In genomic region chr3:107999215-107999775, GRCh38 we compare ENCODE assay signal across 13 cellular contexts.
DNase-seq lines count a peak whose midpoint lies in the region; ATAC-seq, FAIRE-seq and TF ChIP-seq lines count a peak whose summit lies in the region.
"Had no signal": no experiment of that assay in that cellular context is flagged by ENCODE, and none has a peak within 500 bp of the region (broad histone marks: within the 10 kb centered on the region; RNA-seq: fewer than 3 reads in every experiment).

No MANE protein-coding gene starts in this region.

- CTCF ChIA-PET in H1 (lab: Charles Lee; ENCODE audit: partially characterized antibody) = interaction anchor here (1.7 kb wide), 1 partner anchor 25 kb away, joined by 5 read pairs; no protein-coding TSS in a partner anchor

- no peak overlapping the region for H2BK120ac ChIP-seq in H1 (replicated peaks; ENCODE audit: low read depth, low read length)

- H4K91ac ChIP-seq in H1 (replicated peaks; ENCODE audit: insufficient read length, low read length) = no peak overlapping the region

- H3K4me3 ChIP-seq in H1 (ENCODE audit: extremely low read depth in 1 of 4, insufficient read depth in 2 of 4, low read depth in 3 of 4, low read length in 4 of 4) = no peak overlapping the region
- no peak overlapping the region for H3K4me3 ChIP-seq in lung

- FAIRE-seq in H1 (lab: Jason Lieb, UNC) = peak; percentile 85
- FAIRE-seq: GM18507 had no signal

- no peak for TF ChIP-seq POLR2A in H1 (IDR thresholded peaks at IDR 0.05; ENCODE audit: control extremely low read depth in 1 of 2, low read depth in 2 of 2, low read length in 2 of 2)

- 0 out of 2 replicates have a peak overlapping the region, but pooled peaks have one; percentile 30 for H2AFZ ChIP-seq in H1 (ENCODE audit: low read length)

- ATAC-seq in lung (ENCODE audit: insufficient read depth, low FRiP score) (peak; percentile 56), GM21576 (IDR thresholded peaks at IDR 0.05; ENCODE audit: unreplicated experiment) (no peak)

- H3K18ac ChIP-seq in H1 (ENCODE audit: extremely low read depth, low read length) = peak overlapping the region; percentile 21; the same call in 1 of the 2 replicates

- H3K27me3 Mint-ChIP-seq in activated CD4-positive, alpha-beta T cell treated with anti-CD3 and anti-CD28 coated beads, Interleukin-2, amount 10 ng/mL, durations not matched to agents 24 days and 14 days = peaks cover 3% of the 10 kb centered on the region

- no peaks in the 10 kb centered on the region for H3K79me1 ChIP-seq in H1 (ENCODE audit: low read depth, low read length)

- TF ChIP-seq RAD21 in H1 (IDR thresholded peaks at IDR 0.05 in 1 of 2, conservative IDR thresholded peaks at IDR 0.05 in 1 of 2; ENCODE audit: low read depth in 2 of 2, low read length in 2 of 2) = no peak; a peak in 2 of 4 replicates

- no peak overlapping the region for H3K4me3 Mint-ChIP-seq in activated CD4-positive, alpha-beta T cell treated with anti-CD3 and anti-CD28 coated beads, Interleukin-2, amount 10 ng/mL, durations not matched to agents 24 days and 14 days

- H3K23ac ChIP-seq in H1 (ENCODE audit: insufficient read length) = no peak overlapping the region

- H3K14ac ChIP-seq in H1 (ENCODE audit: insufficient read length) = no peak overlapping the region

- H3K4me1 ChIP-seq in H1 (replicated peaks in 1 of 4; ENCODE audit: control insufficient read depth in 3 of 4, insufficient read depth in 4 of 4, low read length in 3 of 4) = peaks cover 0 to 4% (median 2%) of the 10 kb centered on the region in 4 experiments; a peak in 5 of 7 replicates
- peaks cover 0 to 6% of the 10 kb centered on the region in 2 donors for H3K4me1 ChIP-seq in lung (ENCODE audit: control insufficient read depth in 2 of 2, insufficient read depth in 2 of 2, low read length in 2 of 2)

- H3K27me3 ChIP-seq in H1 (replicated peaks in 1 of 4; ENCODE audit: control insufficient read depth in 3 of 4, extremely low read depth in 1 of 4, insufficient read depth in 3 of 4, low read length in 3 of 4) = no peaks in the 10 kb centered on the region
- H3K27me3 ChIP-seq in lung (ENCODE audit: control insufficient read depth, insufficient read depth) = no peaks in the 10 kb centered on the region

- no peak overlapping the region for H3K56ac ChIP-seq in H1 (replicated peaks; ENCODE audit: insufficient read length, low read depth, low read length)

- WGBS in H1 (ENCODE audit: extremely low coverage in 1 of 2, insufficient coverage in 1 of 2, insufficient read length in 1 of 2, insufficient replicate concordance in 2 of 2, low coverage in 1 of 2, low lambda C conversion rate in 2 of 2, missing lambda C conversion rate in 1 of 2), 2 experiments = 78% methylated on average over 5 of the region's 5 CpGs; no CpG with 5 or more reads in 1 of the 2 experiments
- WGBS in lung, 2 donors = 73 to 96% methylated on average over 5 of the region's 5 CpGs

- H3K36me3 Mint-ChIP-seq in activated CD4-positive, alpha-beta T cell treated with anti-CD3 and anti-CD28 coated beads, Interleukin-2, amount 10 ng/mL, durations not matched to agents 24 days and 14 days (ENCODE audit: low read depth) = no peaks in the 10 kb centered on the region

- H4K8ac ChIP-seq in H1 (ENCODE audit: extremely low read depth, insufficient read depth, low read length) = no peak overlapping the region

- no peak overlapping the region for H2AK5ac ChIP-seq in H1 (ENCODE audit: low read depth, low read length)

- no peak overlapping the region for H3K27ac Mint-ChIP-seq in activated CD4-positive, alpha-beta T cell treated with anti-CD3 and anti-CD28 coated beads, Interleukin-2, amount 10 ng/mL, durations not matched to agents 24 days and 14 days

- DNase-seq in ELF-1 (ENCODE audit: low read depth, low spot score) (peak; percentile 79), NCI-H69 (lab: John Stamatoyannopoulos, UW) (peak; percentile 27), H1 (ENCODE audit: low read depth in 1 of 2, low spot score in 2 of 2) (peak in 1 of 2 experiments; percentile 34), lung (ENCODE audit: low spot score) (peak; percentile 69), NCI-H748 treated with DMSO at 0.1 percent for 48 hours (lab: John Stamatoyannopoulos, UW) (no peak), NCI-H2107 (lab: John Stamatoyannopoulos, UW) (no peak)
- DNase-seq in activated CD4-positive, alpha-beta T cell treated with anti-CD3 and anti-CD28 coated beads, Interleukin-2, amount 10 ng/mL, durations not matched to agents 24 days and 14 days = no peak
- DNase-seq: activated effector memory CD4-positive, alpha-beta T cell treated with Interleukin-2 at 50 U/mL for 16 hours; NCI-H1417 treated with DMSO at 0.1 percent for 48 hours; NCI-H526 treated with DMSO at 0.1 percent for 48 hours had no signal

- H3K79me2 ChIP-seq in H1 (ENCODE audit: control insufficient read depth in 1 of 2, insufficient read depth in 2 of 2, low read length in 2 of 2) = no peaks in the 10 kb centered on the region

- H3K23me2 ChIP-seq in H1 (ENCODE audit: low read depth, low read length) = no peaks in the 10 kb centered on the region

- POLR2A ChIA-PET in H1 (lab: Charles Lee; ENCODE audit: partially characterized antibody) = no interaction called here

- no peak overlapping the region for H3K9ac ChIP-seq in H1 (replicated peaks in 1 of 4; ENCODE audit: extremely low read depth in 1 of 4, low read depth in 3 of 4, low read length in 3 of 4)

- H3K4ac ChIP-seq in H1 (replicated peaks; ENCODE audit: insufficient read length, low read depth, low read length) = no peak overlapping the region

- H2BK5ac ChIP-seq in H1 (ENCODE audit: low read depth, low read length) = peak overlapping the region; percentile 25; the same call in 1 of the 2 replicates

- H2BK20ac ChIP-seq in H1 (ENCODE audit: low read length) = 0 out of 2 replicates have a peak overlapping the region, but pooled peaks have one; percentile 7

- intact Hi-C loops in activated CD4-positive, alpha-beta T cell treated with anti-CD3 and anti-CD28 coated beads, Interleukin-2, amount 10 ng/mL, durations not matched to agents 24 days and 14 days (cut with micrococcal nuclease) = no loop called here

- H4K5ac ChIP-seq in H1 (ENCODE audit: insufficient read length, low read depth, low read length) = no peak overlapping the region

- H3K36me3 ChIP-seq in H1 (ENCODE audit: control insufficient read depth in 2 of 4, insufficient read depth in 4 of 4, low read length in 3 of 4) = no peaks in the 10 kb centered on the region
- H3K36me3 ChIP-seq in lung (ENCODE audit: control insufficient read depth in 2 of 2, insufficient read depth in 2 of 2, low read length in 2 of 2) = no peaks in the 10 kb centered on the region

- H3K4me2 ChIP-seq in H1 (ENCODE audit: insufficient read depth in 1 of 2, low read depth in 2 of 2, low read length in 2 of 2) = peak overlapping the region; percentile 12 to 15; a peak in 2 of 4 replicates

- H3K4me1 Mint-ChIP-seq in activated CD4-positive, alpha-beta T cell treated with anti-CD3 and anti-CD28 coated beads, Interleukin-2, amount 10 ng/mL, durations not matched to agents 24 days and 14 days = no peaks in the 10 kb centered on the region

- H2BK12ac ChIP-seq in H1 (ENCODE audit: low read depth, low read length) = no peak overlapping the region

- H2BK15ac ChIP-seq in H1 (ENCODE audit: low read length) = peak overlapping the region; percentile 8; the same call in 1 of the 2 replicates

- peaks cover 3% of the 10 kb centered on the region for H3K9me3 Mint-ChIP-seq in activated CD4-positive, alpha-beta T cell treated with anti-CD3 and anti-CD28 coated beads, Interleukin-2, amount 10 ng/mL, durations not matched to agents 24 days and 14 days

- no peaks in the 10 kb centered on the region for H4K20me1 ChIP-seq in H1 (replicated peaks in 1 of 2; ENCODE audit: control insufficient read depth in 1 of 2, insufficient read depth in 2 of 2, low read length in 2 of 2)

- H3K27ac ChIP-seq in H1 (ENCODE audit: low read depth, low read length) = no peak overlapping the region
- no peak overlapping the region for H3K27ac ChIP-seq in lung (ENCODE audit: low read depth in 1 of 2, low read length in 1 of 2)
- H3K27ac ChIP-seq: HL-60 had no signal

- TF ChIP-seq EP300 in H1 (IDR thresholded peaks at IDR 0.05; ENCODE audit: borderline replicate concordance in 1 of 2, low read depth in 2 of 2, low read length in 2 of 2) = no peak

- H3K9me3 ChIP-seq in H1 (ENCODE audit: insufficient read depth in 2 of 2, low read depth in 1 of 2, low read length in 1 of 2) = no peaks in the 10 kb centered on the region
- no peaks in the 10 kb centered on the region for H3K9me3 ChIP-seq in lung (ENCODE audit: control insufficient read depth in 2 of 2, insufficient read depth in 1 of 2, low read length in 1 of 2)

- TF ChIP-seq CTCF in H1 (IDR thresholded peaks at IDR 0.05; ENCODE audit: control extremely low read depth in 1 of 3, insufficient read depth in 1 of 3, low read depth in 1 of 3, low read length in 3 of 3) (peak in 1 of 3 experiments; percentile 24; a peak in 1 of 4 replicates), lung (IDR thresholded peaks at IDR 0.05; ENCODE audit: control extremely low read depth, extremely low read depth) (no peak)

TF ChIP-seq in H1, 55 proteins besides CTCF, POLR2A, EP300 and RAD21 (continues in another document):
- TF ChIP-seq CHD2 (IDR thresholded peaks at IDR 0.05; ENCODE audit: low read length) (no peak), POLR2AphosphoS5 (IDR thresholded peaks at IDR 0.05; ENCODE audit: low read depth, low read length) (no peak), RBBP5 (IDR thresholded peaks at IDR 0.05; ENCODE audit: borderline replicate concordance, low read depth, low read length) (no peak), BRCA1 (IDR thresholded peaks at IDR 0.05; ENCODE audit: low read depth, low read length) (no peak), ZNF274 (IDR thresholded peaks at IDR 0.05; ENCODE audit: borderline replicate concordance, extremely low read depth, low read length) (no peak), JUN (IDR thresholded peaks at IDR 0.05; ENCODE audit: low read depth, low read length) (0 out of 2 replicates have a peak, but pooled peaks have one; percentile 11)

Comparison
In these comparisons a context has a peak if more than half of its experiments do, and no peak if none do; other contexts are left out.
1. DNase-seq: peak in ELF-1 (single experiment), NCI-H69 (single experiment) and lung (single experiment); none in activated CD4-positive, alpha-beta T cell treated with anti-CD3 and anti-CD28 coated beads, Interleukin-2, amount 10 ng/mL, durations not matched to agents 24 days and 14 days (single experiment), NCI-H748 treated with DMSO at 0.1 percent for 48 hours (single experiment) and NCI-H2107 (single experiment).